Comparison of ENCODE assay signal across 1 cellular context in genomic region chr2:68588589-68588988, GRCh38.
TF ChIP-seq lines count a peak whose summit lies in the region.

No MANE protein-coding gene starts in this region.

TF ChIP-seq in SK-N-SH, 30 proteins besides CTCF, POLR2A, EP300 and RAD21 (continued from another document):
- TF ChIP-seq PBX3 (IDR thresholded peaks at IDR 0.05) (no peak), RCOR1 (IDR thresholded peaks at IDR 0.05; ENCODE audit: low read length) (no peak), NFIC (IDR thresholded peaks at IDR 0.05; ENCODE audit: borderline replicate concordance) (peak; percentile 37; the same call in 1 of the 2 replicates), FOSL2 (IDR thresholded peaks at IDR 0.05; ENCODE audit: borderline replicate concordance, low read depth) (no peak), FOXM1 (IDR thresholded peaks at IDR 0.05; ENCODE audit: low read depth) (no peak)
